Comparison of ENCODE assay signal across 12 cellular contexts in the genomic region with DNA sequence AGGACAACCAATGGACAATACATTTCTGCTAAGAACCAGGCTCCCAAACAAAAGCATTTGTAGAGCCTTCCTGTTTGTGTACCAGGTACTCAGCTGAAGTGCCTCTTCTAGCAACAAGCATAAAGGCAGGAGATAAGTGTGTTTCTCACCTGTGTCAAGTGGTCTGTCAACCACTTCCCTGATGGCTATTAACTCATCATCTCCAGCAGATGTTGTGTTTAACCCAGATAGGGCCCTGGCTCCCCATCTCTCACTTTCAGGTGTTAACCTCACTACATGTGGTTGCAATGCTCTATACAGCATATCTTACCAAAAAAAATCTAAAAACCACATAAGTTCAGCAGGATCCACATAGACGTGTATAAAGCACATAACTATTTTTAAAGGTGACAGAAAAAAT. TPM values are rescaled to one million over a fixed set of nuclear protein-coding genes. Genes with fewer than 3 reads are reported as not detected.
DNase-seq lines count a peak whose midpoint lies in the region; ATAC-seq, FAIRE-seq and TF ChIP-seq lines count a peak whose summit lies in the region.
"Had no signal": no experiment of that assay in that cellular context is flagged by ENCODE, and none has a peak within 500 bp of the region (broad histone marks: within the 10 kb centered on the region; RNA-seq: fewer than 3 reads in every experiment).

No MANE protein-coding gene starts in this region.

- ATAC-seq in HG03064 (IDR thresholded peaks at IDR 0.05; ENCODE audit: low read depth, unreplicated experiment): peak; percentile 84

- H3K27ac ChIP-seq in hepatocyte: no peak overlapping the region
- H3K27ac ChIP-seq: upper lobe of left lung had no signal

- no peaks in the 10 kb centered on the region for H3K79me2 ChIP-seq in hepatocyte

- TF ChIP-seq CTCF in hepatocyte (IDR thresholded peaks at IDR 0.05; ENCODE audit: poor library complexity): no peak

- H3K4me2 ChIP-seq in hepatocyte: no peak overlapping the region

- no peak overlapping the region for H2AFZ ChIP-seq in hepatocyte

- H3K36me3 ChIP-seq in hepatocyte (replicated peaks; ENCODE audit: insufficient read depth, low read depth): no peaks in the 10 kb centered on the region
- H3K36me3 ChIP-seq: MG63, upper lobe of left lung had no signal

- no peaks in the 10 kb centered on the region for H4K20me1 ChIP-seq in hepatocyte (ENCODE audit: insufficient read depth, poor library complexity, severe bottlenecking)

- H3K27me3 Mint-ChIP-seq in activated T-helper 1 cell treated with anti-CD3 and anti-CD28 coated beads, Interleukin-12 subunit alpha, Interleukin-12 subunit beta, Interleukin-2, Interleukin-4 antibody, amounts not matched to agents 30 ng/mL and 10 ng/mL and 1 ng/mL, durations not matched to agents 14 hours and 24 hours and 36 hours (ENCODE audit: insufficient read depth): peaks cover 45% of the 10 kb centered on the region
- H3K27me3 Mint-ChIP-seq in activated T-helper 2 cell treated with anti-CD3 and anti-CD28 coated beads, Interferon-gamma antibody, Interleukin-2, Interleukin-4, amounts not matched to agents 10 μg/mL and 5 μg/mL and 100 μg/mL, durations not matched to agents 14 hours and 24 hours and 36 hours (ENCODE audit: low read depth): peaks cover 66% of the 10 kb centered on the region

- no peak overlapping the region for H3K4me3 ChIP-seq in hepatocyte
- H3K4me3 ChIP-seq: MG63, upper lobe of left lung had no signal

- H3K9me3 ChIP-seq in hepatocyte (ENCODE audit: low read depth): no peaks in the 10 kb centered on the region
- H3K9me3 ChIP-seq: MG63, upper lobe of left lung had no signal

- no peaks in the 10 kb centered on the region for H3K27me3 ChIP-seq in hepatocyte
- H3K27me3 ChIP-seq: upper lobe of left lung had no signal

- intact Hi-C loops in activated T-helper 1 cell treated with anti-CD3 and anti-CD28 coated beads, Interleukin-12 subunit alpha, Interleukin-12 subunit beta, Interleukin-2, Interleukin-4 antibody, amounts not matched to agents 30 ng/mL and 10 ng/mL and 1 ng/mL, durations not matched to agents 14 hours and 24 hours and 36 hours (cut with micrococcal nuclease): no loop called here
- intact Hi-C loops in activated T-helper 2 cell treated with anti-CD3 and anti-CD28 coated beads, Interferon-gamma antibody, Interleukin-2, Interleukin-4, amounts not matched to agents 10 μg/mL and 5 μg/mL and 100 μg/mL, durations not matched to agents 14 hours and 24 hours and 36 hours (cut with micrococcal nuclease): no loop called here

- no peaks in the 10 kb centered on the region for H3K4me1 Mint-ChIP-seq in activated T-helper 1 cell treated with anti-CD3 and anti-CD28 coated beads, Interleukin-12 subunit alpha, Interleukin-12 subunit beta, Interleukin-2, Interleukin-4 antibody, amounts not matched to agents 30 ng/mL and 10 ng/mL and 1 ng/mL, durations not matched to agents 14 hours and 24 hours and 36 hours (ENCODE audit: low read depth)
- peaks cover 17% of the 10 kb centered on the region for H3K4me1 Mint-ChIP-seq in activated T-helper 2 cell treated with anti-CD3 and anti-CD28 coated beads, Interferon-gamma antibody, Interleukin-2, Interleukin-4, amounts not matched to agents 10 μg/mL and 5 μg/mL and 100 μg/mL, durations not matched to agents 14 hours and 24 hours and 36 hours (ENCODE audit: low read depth)

- peak; percentile 23 for FAIRE-seq in GM19239 (lab: Jason Lieb, UNC)

- no peaks in the 10 kb centered on the region for H3K4me1 ChIP-seq in hepatocyte (ENCODE audit: insufficient read depth)

- H3K9me3 Mint-ChIP-seq in activated T-helper 1 cell treated with anti-CD3 and anti-CD28 coated beads, Interleukin-12 subunit alpha, Interleukin-12 subunit beta, Interleukin-2, Interleukin-4 antibody, amounts not matched to agents 30 ng/mL and 10 ng/mL and 1 ng/mL, durations not matched to agents 14 hours and 24 hours and 36 hours: no peaks in the 10 kb centered on the region
- H3K9me3 Mint-ChIP-seq in activated T-helper 2 cell treated with anti-CD3 and anti-CD28 coated beads, Interferon-gamma antibody, Interleukin-2, Interleukin-4, amounts not matched to agents 10 μg/mL and 5 μg/mL and 100 μg/mL, durations not matched to agents 14 hours and 24 hours and 36 hours: no peaks in the 10 kb centered on the region

- no peaks in the 10 kb centered on the region for H3K36me3 Mint-ChIP-seq in activated T-helper 1 cell treated with anti-CD3 and anti-CD28 coated beads, Interleukin-12 subunit alpha, Interleukin-12 subunit beta, Interleukin-2, Interleukin-4 antibody, amounts not matched to agents 30 ng/mL and 10 ng/mL and 1 ng/mL, durations not matched to agents 14 hours and 24 hours and 36 hours (ENCODE audit: low read depth)
- no peaks in the 10 kb centered on the region for H3K36me3 Mint-ChIP-seq in activated T-helper 2 cell treated with anti-CD3 and anti-CD28 coated beads, Interferon-gamma antibody, Interleukin-2, Interleukin-4, amounts not matched to agents 10 μg/mL and 5 μg/mL and 100 μg/mL, durations not matched to agents 14 hours and 24 hours and 36 hours (ENCODE audit: low read depth)

- no peak overlapping the region for H3K27ac Mint-ChIP-seq in activated T-helper 1 cell treated with anti-CD3 and anti-CD28 coated beads, Interleukin-12 subunit alpha, Interleukin-12 subunit beta, Interleukin-2, Interleukin-4 antibody, amounts not matched to agents 30 ng/mL and 10 ng/mL and 1 ng/mL, durations not matched to agents 14 hours and 24 hours and 36 hours
- H3K27ac Mint-ChIP-seq in activated T-helper 2 cell treated with anti-CD3 and anti-CD28 coated beads, Interferon-gamma antibody, Interleukin-2, Interleukin-4, amounts not matched to agents 10 μg/mL and 5 μg/mL and 100 μg/mL, durations not matched to agents 14 hours and 24 hours and 36 hours: no peak overlapping the region

- no peaks in the 10 kb centered on the region for H3K9me2 ChIP-seq in hepatocyte (replicated peaks; ENCODE audit: insufficient read depth)

- no peak overlapping the region for H3K4me3 Mint-ChIP-seq in activated T-helper 1 cell treated with anti-CD3 and anti-CD28 coated beads, Interleukin-12 subunit alpha, Interleukin-12 subunit beta, Interleukin-2, Interleukin-4 antibody, amounts not matched to agents 30 ng/mL and 10 ng/mL and 1 ng/mL, durations not matched to agents 14 hours and 24 hours and 36 hours
- H3K4me3 Mint-ChIP-seq in activated T-helper 2 cell treated with anti-CD3 and anti-CD28 coated beads, Interferon-gamma antibody, Interleukin-2, Interleukin-4, amounts not matched to agents 10 μg/mL and 5 μg/mL and 100 μg/mL, durations not matched to agents 14 hours and 24 hours and 36 hours (ENCODE audit: low read depth): no peak overlapping the region

- DNase-seq in DMS153 (lab: John Stamatoyannopoulos, UW): peak; percentile 99
- no peak for DNase-seq in GM19239 (ENCODE audit: insufficient read length, low spot score)
- DNase-seq in NCI-H2196 treated with DMSO at 0.1 percent for 48 hours (lab: John Stamatoyannopoulos, UW; ENCODE audit: unreplicated experiment): peak; percentile 31
- DNase-seq in activated T-helper 1 cell treated with anti-CD3 and anti-CD28 coated beads, Interleukin-12 subunit alpha, Interleukin-12 subunit beta, Interleukin-2, Interleukin-4 antibody, amounts not matched to agents 30 ng/mL and 10 ng/mL and 1 ng/mL, durations not matched to agents 14 hours and 24 hours and 36 hours (ENCODE audit: low spot score): no peak
- DNase-seq in activated T-helper 2 cell treated with anti-CD3 and anti-CD28 coated beads, Interferon-gamma antibody, Interleukin-2, Interleukin-4, amounts not matched to agents 10 μg/mL and 5 μg/mL and 100 μg/mL, durations not matched to agents 14 hours and 24 hours and 36 hours (ENCODE audit: low spot score): no peak
- no peak for DNase-seq in hepatocyte (ENCODE audit: low spot score)
- DNase-seq in retina: no peak
- DNase-seq: MG63, upper lobe of left lung had no signal

- 93% methylated on average over 1 of the region's 1 CpG for WGBS in hepatocyte (ENCODE audit: low lambda C conversion rate, missing lambda C conversion rate)

RNA-seq across cellular contexts. Expression of a gene that starts 9.6 kb away (rescaled TPM):
- total RNA-seq in activated T-helper 1 cell treated with anti-CD3 and anti-CD28 coated beads, Interleukin-12 subunit alpha, Interleukin-12 subunit beta, Interleukin-2, Interleukin-4 antibody, amounts not matched to agents 30 ng/mL and 10 ng/mL and 1 ng/mL, durations not matched to agents 14 hours and 24 hours and 36 hours: not detected in 2 replicates
- 0.18 TPM in 1 of 2 replicates, not detected in the other for total RNA-seq in activated T-helper 2 cell treated with anti-CD3 and anti-CD28 coated beads, Interferon-gamma antibody, Interleukin-2, Interleukin-4, amounts not matched to agents 10 μg/mL and 5 μg/mL and 100 μg/mL, durations not matched to agents 14 hours and 24 hours and 36 hours
- not detected in 2 replicates for total RNA-seq in hepatocyte
- polyA plus RNA-seq in hepatocyte: not detected in 2 replicates
- total RNA-seq: fibroblast of villous mesenchyme, upper lobe of left lung had no signal
- polyA plus RNA-seq: BJ had no signal

Comparison
In these comparisons a context has a peak if more than half of its experiments do, and no peak if none do; other contexts are left out.
1. DNase-seq: peak in DMS153 (single experiment) and NCI-H2196 treated with DMSO at 0.1 percent for 48 hours (single experiment); none in GM19239 (single experiment), activated T-helper 1 cell treated with anti-CD3 and anti-CD28 coated beads, Interleukin-12 subunit alpha, Interleukin-12 subunit beta, Interleukin-2, Interleukin-4 antibody, amounts not matched to agents 30 ng/mL and 10 ng/mL and 1 ng/mL, durations not matched to agents 14 hours and 24 hours and 36 hours (single experiment), activated T-helper 2 cell treated with anti-CD3 and anti-CD28 coated beads, Interferon-gamma antibody, Interleukin-2, Interleukin-4, amounts not matched to agents 10 μg/mL and 5 μg/mL and 100 μg/mL, durations not matched to agents 14 hours and 24 hours and 36 hours (single experiment), hepatocyte (single experiment) and retina (single experiment).